Comparison of ENCODE assay signal across 1 cellular context in genomic region chr22:42856865-42857704, GRCh38.
TF ChIP-seq lines count a peak whose summit lies in the region.

A gene with protein sequence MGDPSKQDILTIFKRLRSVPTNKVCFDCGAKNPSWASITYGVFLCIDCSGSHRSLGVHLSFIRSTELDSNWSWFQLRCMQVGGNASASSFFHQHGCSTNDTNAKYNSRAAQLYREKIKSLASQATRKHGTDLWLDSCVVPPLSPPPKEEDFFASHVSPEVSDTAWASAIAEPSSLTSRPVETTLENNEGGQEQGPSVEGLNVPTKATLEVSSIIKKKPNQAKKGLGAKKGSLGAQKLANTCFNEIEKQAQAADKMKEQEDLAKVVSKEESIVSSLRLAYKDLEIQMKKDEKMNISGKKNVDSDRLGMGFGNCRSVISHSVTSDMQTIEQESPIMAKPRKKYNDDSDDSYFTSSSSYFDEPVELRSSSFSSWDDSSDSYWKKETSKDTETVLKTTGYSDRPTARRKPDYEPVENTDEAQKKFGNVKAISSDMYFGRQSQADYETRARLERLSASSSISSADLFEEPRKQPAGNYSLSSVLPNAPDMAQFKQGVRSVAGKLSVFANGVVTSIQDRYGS (minus strand): TSS chr22:42857273. CDS start chr22:42857182, 91 bp downstream.

TF ChIP-seq in HepG2, 621 proteins besides CTCF, POLR2A, EP300 and RAD21 (continued from another document and continues in another):
- TF ChIP-seq, protein P1, sequence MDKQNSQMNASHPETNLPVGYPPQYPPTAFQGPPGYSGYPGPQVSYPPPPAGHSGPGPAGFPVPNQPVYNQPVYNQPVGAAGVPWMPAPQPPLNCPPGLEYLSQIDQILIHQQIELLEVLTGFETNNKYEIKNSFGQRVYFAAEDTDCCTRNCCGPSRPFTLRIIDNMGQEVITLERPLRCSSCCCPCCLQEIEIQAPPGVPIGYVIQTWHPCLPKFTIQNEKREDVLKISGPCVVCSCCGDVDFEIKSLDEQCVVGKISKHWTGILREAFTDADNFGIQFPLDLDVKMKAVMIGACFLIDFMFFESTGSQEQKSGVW (CRISPR knock-in tag; IDR thresholded peaks at IDR 0.05; ENCODE audit: borderline replicate concordance) = peak; percentile 48; the same call in 1 of the 2 replicates
- TF ChIP-seq CEBPG (CRISPR knock-in tag; IDR thresholded peaks at IDR 0.05) (no peak), ZNF607 (CRISPR knock-in tag; IDR thresholded peaks at IDR 0.05; ENCODE audit: borderline replicate concordance) (peak; percentile 99), SNRNP70 (IDR thresholded peaks at IDR 0.05; ENCODE audit: low read depth, low read length) (no peak), ZNF224 (CRISPR knock-in tag; IDR thresholded peaks at IDR 0.05) (peak; percentile 85; the same call in 1 of the 2 replicates), ZNF570 (CRISPR knock-in tag; IDR thresholded peaks at IDR 0.05; ENCODE audit: borderline replicate concordance) (peak; percentile 92; the same call in 1 of the 2 replicates), ZNF598 (CRISPR knock-in tag; IDR thresholded peaks at IDR 0.05; ENCODE audit: borderline replicate concordance) (0 out of 2 replicates have a peak, but pooled peaks have one; percentile 68), ZNF776 (CRISPR knock-in tag; IDR thresholded peaks at IDR 0.05) (peak; percentile 99), ZNF567 (CRISPR knock-in tag; IDR thresholded peaks at IDR 0.05; ENCODE audit: borderline replicate concordance) (peak; percentile 87), NFKBIZ (CRISPR knock-in tag; IDR thresholded peaks at IDR 0.05) (0 out of 2 replicates have a peak, but pooled peaks have one; percentile 35), LCORL (IDR thresholded peaks at IDR 0.05) (no peak), LCORL (CRISPR knock-in tag; IDR thresholded peaks at IDR 0.05) (0 out of 2 replicates have a peak, but pooled peaks have one; percentile 51), MIXL1 (CRISPR knock-in tag; IDR thresholded peaks at IDR 0.05) (0 out of 2 replicates have a peak, but pooled peaks have one; percentile 61), ZC3H4 (CRISPR knock-in tag; IDR thresholded peaks at IDR 0.05; ENCODE audit: borderline replicate concordance) (no peak), SP1 (IDR thresholded peaks at IDR 0.05) (no peak), SP1 (CRISPR knock-in tag; IDR thresholded peaks at IDR 0.05) (peak; percentile 78; the same call in 1 of the 2 replicates), ZXDC (CRISPR knock-in tag; IDR thresholded peaks at IDR 0.05) (peak; percentile 84), IKZF4 (CRISPR knock-in tag; IDR thresholded peaks at IDR 0.05; ENCODE audit: borderline replicate concordance, low read depth, not compliant biosample characterization) (peak; percentile 99), HDAC6 (IDR thresholded peaks at IDR 0.05; ENCODE audit: low read depth, low read length) (no peak), ZNF17 (CRISPR knock-in tag; IDR thresholded peaks at IDR 0.05) (no peak), SMAD9 (CRISPR knock-in tag; IDR thresholded peaks at IDR 0.05) (no peak), ZNF605 (CRISPR knock-in tag; IDR thresholded peaks at IDR 0.05) (peak; percentile 71; the same call in 1 of the 2 replicates), HCFC1 (IDR thresholded peaks at IDR 0.05; ENCODE audit: low read depth, low read length) (no peak), ZNF609 (CRISPR knock-in tag; IDR thresholded peaks at IDR 0.05; ENCODE audit: borderline replicate concordance) (no peak; the same call in 1 of the 2 replicates), ZNF333 (CRISPR knock-in tag; IDR thresholded peaks at IDR 0.05; ENCODE audit: borderline replicate concordance) (0 out of 2 replicates have a peak, but pooled peaks have one; percentile 42), ZBED4 (CRISPR knock-in tag; IDR thresholded peaks at IDR 0.05; ENCODE audit: borderline replicate concordance) (0 out of 2 replicates have a peak, but pooled peaks have one; percentile 47), SRSF4 (IDR thresholded peaks at IDR 0.05; ENCODE audit: low read depth, low read length, poor library complexity, severe bottlenecking) (no peak), ATF6 (CRISPR knock-in tag; conservative IDR thresholded peaks at IDR 0.05) (no peak), GTF3A (CRISPR knock-in tag; conservative IDR thresholded peaks at IDR 0.05) (no peak), PHF21A (CRISPR knock-in tag; IDR thresholded peaks at IDR 0.05) (peak; percentile 46; the same call in 1 of the 2 replicates), GZF1 (CRISPR knock-in tag; IDR thresholded peaks at IDR 0.05) (peak; percentile 77; the same call in 1 of the 2 replicates), SP4 (CRISPR knock-in tag; IDR thresholded peaks at IDR 0.05) (peak; percentile 95)
- TF ChIP-seq, protein P2, sequence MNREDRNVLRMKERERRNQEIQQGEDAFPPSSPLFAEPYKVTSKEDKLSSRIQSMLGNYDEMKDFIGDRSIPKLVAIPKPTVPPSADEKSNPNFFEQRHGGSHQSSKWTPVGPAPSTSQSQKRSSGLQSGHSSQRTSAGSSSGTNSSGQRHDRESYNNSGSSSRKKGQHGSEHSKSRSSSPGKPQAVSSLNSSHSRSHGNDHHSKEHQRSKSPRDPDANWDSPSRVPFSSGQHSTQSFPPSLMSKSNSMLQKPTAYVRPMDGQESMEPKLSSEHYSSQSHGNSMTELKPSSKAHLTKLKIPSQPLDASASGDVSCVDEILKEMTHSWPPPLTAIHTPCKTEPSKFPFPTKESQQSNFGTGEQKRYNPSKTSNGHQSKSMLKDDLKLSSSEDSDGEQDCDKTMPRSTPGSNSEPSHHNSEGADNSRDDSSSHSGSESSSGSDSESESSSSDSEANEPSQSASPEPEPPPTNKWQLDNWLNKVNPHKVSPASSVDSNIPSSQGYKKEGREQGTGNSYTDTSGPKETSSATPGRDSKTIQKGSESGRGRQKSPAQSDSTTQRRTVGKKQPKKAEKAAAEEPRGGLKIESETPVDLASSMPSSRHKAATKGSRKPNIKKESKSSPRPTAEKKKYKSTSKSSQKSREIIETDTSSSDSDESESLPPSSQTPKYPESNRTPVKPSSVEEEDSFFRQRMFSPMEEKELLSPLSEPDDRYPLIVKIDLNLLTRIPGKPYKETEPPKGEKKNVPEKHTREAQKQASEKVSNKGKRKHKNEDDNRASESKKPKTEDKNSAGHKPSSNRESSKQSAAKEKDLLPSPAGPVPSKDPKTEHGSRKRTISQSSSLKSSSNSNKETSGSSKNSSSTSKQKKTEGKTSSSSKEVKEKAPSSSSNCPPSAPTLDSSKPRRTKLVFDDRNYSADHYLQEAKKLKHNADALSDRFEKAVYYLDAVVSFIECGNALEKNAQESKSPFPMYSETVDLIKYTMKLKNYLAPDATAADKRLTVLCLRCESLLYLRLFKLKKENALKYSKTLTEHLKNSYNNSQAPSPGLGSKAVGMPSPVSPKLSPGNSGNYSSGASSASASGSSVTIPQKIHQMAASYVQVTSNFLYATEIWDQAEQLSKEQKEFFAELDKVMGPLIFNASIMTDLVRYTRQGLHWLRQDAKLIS (CRISPR knock-in tag; IDR thresholded peaks at IDR 0.05) = no peak
- TF ChIP-seq, protein P3, sequence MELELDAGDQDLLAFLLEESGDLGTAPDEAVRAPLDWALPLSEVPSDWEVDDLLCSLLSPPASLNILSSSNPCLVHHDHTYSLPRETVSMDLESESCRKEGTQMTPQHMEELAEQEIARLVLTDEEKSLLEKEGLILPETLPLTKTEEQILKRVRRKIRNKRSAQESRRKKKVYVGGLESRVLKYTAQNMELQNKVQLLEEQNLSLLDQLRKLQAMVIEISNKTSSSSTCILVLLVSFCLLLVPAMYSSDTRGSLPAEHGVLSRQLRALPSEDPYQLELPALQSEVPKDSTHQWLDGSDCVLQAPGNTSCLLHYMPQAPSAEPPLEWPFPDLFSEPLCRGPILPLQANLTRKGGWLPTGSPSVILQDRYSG (CRISPR knock-in tag; IDR thresholded peaks at IDR 0.05) = peak; percentile 96
